8 cellular contexts compared by ENCODE assay signal in the genomic region with DNA sequence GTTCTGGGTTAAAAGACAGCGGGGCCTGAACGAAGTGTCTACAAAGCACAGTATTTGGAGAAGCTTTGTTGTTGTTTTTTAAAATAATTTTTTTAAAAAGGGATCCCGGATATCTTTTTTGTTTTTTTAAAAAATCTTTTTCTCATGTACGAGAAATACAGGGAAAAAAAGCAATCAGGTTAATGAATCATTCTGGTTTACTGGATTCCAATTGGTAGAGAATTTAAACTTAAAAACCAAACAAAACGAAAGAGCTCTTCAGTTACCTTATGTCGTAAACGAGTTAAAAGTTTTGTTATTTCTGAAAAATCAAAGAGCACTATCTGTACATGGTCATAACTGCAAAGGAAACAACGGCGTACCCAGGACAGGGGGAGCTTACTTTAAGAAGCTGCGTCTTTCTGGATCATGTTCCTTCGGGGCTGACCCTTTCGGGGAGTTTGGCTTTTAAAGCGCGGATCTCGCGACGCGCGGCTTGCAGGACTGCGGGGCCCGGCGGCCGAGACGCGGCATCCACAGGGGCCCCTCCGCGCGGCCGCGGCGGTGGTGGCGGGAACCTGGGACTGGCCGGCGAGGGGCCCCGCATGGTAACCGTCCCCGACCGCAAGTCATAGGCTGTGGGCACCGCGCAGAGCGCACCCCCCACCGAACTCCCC. TPM values are rescaled to one million over a fixed set of nuclear protein-coding genes. Genes with fewer than 3 reads are reported as not detected.
DNase-seq lines count a peak whose midpoint lies in the region; ATAC-seq and TF ChIP-seq lines count a peak whose summit lies in the region.

No MANE protein-coding gene starts in this region.

- intact Hi-C loops in Caco-2 (cut with micrococcal nuclease; ENCODE audit: unreplicated experiment): no loop called here
- intact Hi-C loops in activated CD8-positive, alpha-beta T cell treated with anti-CD3 and anti-CD28 coated beads for 36 hours (cut with micrococcal nuclease): no loop called here

- no peak overlapping the region for H3K27ac Mint-ChIP-seq in Caco-2 (ENCODE audit: unreplicated experiment)
- no peak overlapping the region for H3K27ac Mint-ChIP-seq in activated CD8-positive, alpha-beta T cell treated with anti-CD3 and anti-CD28 coated beads for 36 hours

- no peak overlapping the region for H3K4ac ChIP-seq in neuronal stem cell (ENCODE audit: low read length)

- BruUV-seq in Caco-2 (replicated peaks; lab: Mats Ljungman, UMichigan): no TSS peak

- no peak overlapping the region for H2BK5ac ChIP-seq in neuronal stem cell (ENCODE audit: low read length)

- CTCF ChIA-PET in Caco-2 (lab: Charles Lee): interaction anchor here (0.9 kb wide), 1 partner anchor 30 kb away, joined by 3 read pairs; no protein-coding TSS in a partner anchor
- CTCF ChIA-PET in activated CD8-positive, alpha-beta T cell treated with anti-CD3 and anti-CD28 coated beads for 36 hours (lab: Charles Lee): interaction anchor here (1.5 to 1.6 kb wide), 2 partner anchors 17 to 51 kb away, joined by 4 to 6 read pairs; no protein-coding TSS in a partner anchor

- H3K23ac ChIP-seq in neuronal stem cell (ENCODE audit: low read depth, low read length, poor library complexity): peak overlapping the region; percentile 5

- H3K36me3 ChIP-seq in Caco-2 (ENCODE audit: control insufficient read depth, insufficient read depth, low read length) (no peaks in the 10 kb centered on the region), gastroesophageal sphincter (no peaks in the 10 kb centered on the region), neuronal stem cell (replicated peaks in 1 of 2; ENCODE audit: control insufficient read depth in 2 of 2, insufficient read depth in 2 of 2, low read length in 2 of 2) (no peaks in the 10 kb centered on the region)

- no peak overlapping the region for H4K91ac ChIP-seq in neuronal stem cell (ENCODE audit: low read depth, low read length, poor library complexity)

- peak; percentile 42 for ATAC-seq in activated CD8-positive, alpha-beta T cell treated with anti-CD3 and anti-CD28 coated beads for 36 hours
- peak; percentile 72 for ATAC-seq in gastroesophageal sphincter
- no peak for ATAC-seq in GM19023 (IDR thresholded peaks at IDR 0.05; ENCODE audit: unreplicated experiment)
- ATAC-seq in HG03039 (IDR thresholded peaks at IDR 0.05; ENCODE audit: unreplicated experiment): no peak

- peak overlapping the region; percentile 89 for H2AFZ ChIP-seq in neuronal stem cell (ENCODE audit: low read length)

- H4K8ac ChIP-seq in neuronal stem cell (ENCODE audit: low read depth, low read length): no peak overlapping the region

- H3K27me3 ChIP-seq in Caco-2 (replicated peaks; ENCODE audit: control insufficient read depth, insufficient read depth, low read length) (no peaks in the 10 kb centered on the region), gastroesophageal sphincter (peaks cover 23% of the 10 kb centered on the region), neuronal stem cell (ENCODE audit: control insufficient read depth in 3 of 3, insufficient read depth in 3 of 3, low read depth in 1 of 3, low read length in 3 of 3) (peaks cover 11 to 70% (median 27%) of the 10 kb centered on the region in 3 experiments)

- no peaks in the 10 kb centered on the region for H3K9me3 ChIP-seq in Caco-2
- H3K9me3 ChIP-seq in gastroesophageal sphincter: no peaks in the 10 kb centered on the region
- no peaks in the 10 kb centered on the region for H3K9me3 ChIP-seq in neuronal stem cell (replicated peaks in 1 of 2; ENCODE audit: control insufficient read depth in 2 of 2, insufficient read depth in 1 of 2, low read depth in 1 of 2, low read length in 2 of 2)

- peaks cover 6% of the 10 kb centered on the region for H3K27me3 Mint-ChIP-seq in Caco-2 (ENCODE audit: insufficient read depth, unreplicated experiment)
- H3K27me3 Mint-ChIP-seq in activated CD8-positive, alpha-beta T cell treated with anti-CD3 and anti-CD28 coated beads for 36 hours: peaks cover 66% of the 10 kb centered on the region

- DNase-seq in Caco-2 (peak; percentile 38 to 48), HCEC 1CT (peak; percentile 25), neuronal stem cell (ENCODE audit: low spot score) (peak; percentile 14), islet precursor cell (no peak)
- peak; percentile 7 for DNase-seq in activated CD8-positive, alpha-beta T cell treated with anti-CD3 and anti-CD28 coated beads for 36 hours

- WGBS in gastroesophageal sphincter (ENCODE audit: low coverage in 1 of 2), 2 donors: 6 to 15% methylated on average over 10 to 20 of the region's 42 CpGs
- WGBS in neuronal stem cell (ENCODE audit: extremely low coverage in 2 of 2, insufficient read length in 2 of 2, insufficient replicate concordance in 1 of 2), 2 donors: no CpG with 5 or more reads among the region's 42 CpGs

- H3K79me1 ChIP-seq in neuronal stem cell (ENCODE audit: low read depth, low read length): no peaks in the 10 kb centered on the region

- peak overlapping the region; percentile 76 for H3K4me3 Mint-ChIP-seq in Caco-2 (ENCODE audit: unreplicated experiment)
- H3K4me3 Mint-ChIP-seq in activated CD8-positive, alpha-beta T cell treated with anti-CD3 and anti-CD28 coated beads for 36 hours: peak overlapping the region; percentile 65

- H3K4me3 ChIP-seq in Caco-2 (ENCODE audit: low read depth, low read length) (peak overlapping the region; percentile 85), gastroesophageal sphincter (peak overlapping the region; percentile 61 to 84), neuronal stem cell (ENCODE audit: low read length in 2 of 2) (peak overlapping the region; percentile 26 to 69)

- TF ChIP-seq CTCF in Caco-2 (IDR thresholded peaks at IDR 0.05; ENCODE audit: insufficient read depth in 1 of 2, low read depth in 1 of 2, low read length in 1 of 2, severe bottlenecking in 1 of 2, unreplicated experiment in 1 of 2) (no peak), gastroesophageal sphincter (IDR thresholded peaks at IDR 0.05) (no peak)
- no peak for TF ChIP-seq CTCF in activated CD8-positive, alpha-beta T cell treated with anti-CD3 and anti-CD28 coated beads for 36 hours (IDR thresholded peaks at IDR 0.05)

- no peak overlapping the region for H3K14ac ChIP-seq in neuronal stem cell (ENCODE audit: low read length)

- H3K9ac ChIP-seq in neuronal stem cell (ENCODE audit: low read depth, low read length, poor library complexity): peak overlapping the region; percentile 31

- no peaks in the 10 kb centered on the region for H3K4me1 Mint-ChIP-seq in Caco-2 (ENCODE audit: low read depth, unreplicated experiment)
- peaks cover 4% of the 10 kb centered on the region for H3K4me1 Mint-ChIP-seq in activated CD8-positive, alpha-beta T cell treated with anti-CD3 and anti-CD28 coated beads for 36 hours (ENCODE audit: low read depth)

- no peak overlapping the region for H2AK5ac ChIP-seq in neuronal stem cell (ENCODE audit: low read depth, low read length)

- no peak for TF ChIP-seq POLR2A in gastroesophageal sphincter (IDR thresholded peaks at IDR 0.05)

- H2BK120ac ChIP-seq in neuronal stem cell (ENCODE audit: low read depth, low read length): no peak overlapping the region

- H3K4me2 ChIP-seq in neuronal stem cell (ENCODE audit: insufficient read depth, low read length, poor library complexity, severe bottlenecking): peak overlapping the region; percentile 90

- H3K36me3 Mint-ChIP-seq in Caco-2 (ENCODE audit: insufficient read depth, unreplicated experiment): no peaks in the 10 kb centered on the region
- H3K36me3 Mint-ChIP-seq in activated CD8-positive, alpha-beta T cell treated with anti-CD3 and anti-CD28 coated beads for 36 hours (ENCODE audit: low read depth): no peaks in the 10 kb centered on the region

- no peak overlapping the region for H2BK12ac ChIP-seq in neuronal stem cell (ENCODE audit: low read length)

- no peaks in the 10 kb centered on the region for H3K9me3 Mint-ChIP-seq in Caco-2 (ENCODE audit: unreplicated experiment)
- H3K9me3 Mint-ChIP-seq in activated CD8-positive, alpha-beta T cell treated with anti-CD3 and anti-CD28 coated beads for 36 hours: no peaks in the 10 kb centered on the region

- H3K27ac ChIP-seq in gastroesophageal sphincter (peak overlapping the region in 3 of 4 donors; percentile 57 to 78 (median 65)), neuronal stem cell (replicated peaks; ENCODE audit: low read length) (no peak overlapping the region)

- H3K4me1 ChIP-seq in Caco-2 (no peaks in the 10 kb centered on the region), gastroesophageal sphincter (peaks cover 0 to 6% (median 0%) of the 10 kb centered on the region in 3 donors), neuronal stem cell (ENCODE audit: control insufficient read depth in 2 of 2, insufficient read depth in 1 of 2, low read depth in 1 of 2, low read length in 2 of 2) (no peaks in the 10 kb centered on the region)

- H2BK15ac ChIP-seq in neuronal stem cell (ENCODE audit: low read length): no peak overlapping the region

- no peak for TF ChIP-seq EP300 in gastroesophageal sphincter (IDR thresholded peaks at IDR 0.05)

- H3K18ac ChIP-seq in neuronal stem cell (ENCODE audit: low read length): peak overlapping the region; percentile 57

- POLR2A ChIA-PET in Caco-2 (lab: Charles Lee): no interaction called here
- POLR2A ChIA-PET in activated CD8-positive, alpha-beta T cell treated with anti-CD3 and anti-CD28 coated beads for 36 hours (lab: Charles Lee): no interaction called here

RNA-seq across cellular contexts. Expression of a gene that starts 0.9 kb away (rescaled TPM):
- total RNA-seq in Caco-2 (2022): 0.65 and 1.6 TPM in 2 replicates
- not detected for total RNA-seq in activated CD8-positive, alpha-beta T cell treated with anti-CD3 and anti-CD28 coated beads for 36 hours
- total RNA-seq in gastroesophageal sphincter: 1 to 10 TPM; 2.0 to 3.3 (median 2.3) TPM
- not detected for polyA plus RNA-seq in neuronal stem cell (2013, experiment 1 of 2)
- polyA plus RNA-seq in neuronal stem cell (2013, experiment 2 of 2): 0.01 TPM

Comparison
In these comparisons a context has a peak if more than half of its experiments do, and no peak if none do; other contexts are left out.
1. ATAC-seq: peak in activated CD8-positive, alpha-beta T cell treated with anti-CD3 and anti-CD28 coated beads for 36 hours (single experiment) and gastroesophageal sphincter (single experiment); none in GM19023 (single experiment) and HG03039 (single experiment).
2. Peak in every context shown above with its lines, with median percentiles within 50 percentile points of each other: H3K4me3 ChIP-seq.